ENCODE assay signal across 13 cellular contexts in genomic region chr18:7766383-7766782, GRCh38.
A peak's percentile ranks its signal among the peaks of the same experiment; 100 is the strongest.
DNase-seq lines count a peak whose midpoint lies in the region; ATAC-seq and TF ChIP-seq lines count a peak whose summit lies in the region.
"Had no signal": no experiment of that assay in that cellular context is flagged by ENCODE, and none has a peak within 500 bp of the region (broad histone marks: within the 10 kb centered on the region; RNA-seq: fewer than 3 reads in every experiment).

No MANE protein-coding gene starts in this region.

- H3K9me3 ChIP-seq in Caco-2 (no peaks in the 10 kb centered on the region), left ventricle myocardium inferior (replicated peaks) (no peaks in the 10 kb centered on the region)

- intact Hi-C loops in Caco-2 (cut with micrococcal nuclease; ENCODE audit: unreplicated experiment) (no loop called here), left ventricle myocardium inferior (cut with micrococcal nuclease) (no loop called here)

- TF ChIP-seq CTCF in Caco-2 (IDR thresholded peaks at IDR 0.05; ENCODE audit: insufficient read depth in 1 of 2, low read depth in 1 of 2, low read length in 1 of 2, severe bottlenecking in 1 of 2, unreplicated experiment in 1 of 2), result no peak
- TF ChIP-seq CTCF in GM23338 (conservative IDR thresholded peaks at IDR 0.05; ENCODE audit: low read depth in 2 of 2), result no peak
- TF ChIP-seq CTCF in left ventricle myocardium inferior (IDR thresholded peaks at IDR 0.05; ENCODE audit: borderline replicate concordance), result no peak
- TF ChIP-seq CTCF in GM13976 (IDR thresholded peaks at IDR 0.05; ENCODE audit: borderline replicate concordance, control extremely low read depth, extremely low read depth, insufficient read depth, missing control alignments), result no peak

- H3K9me2 ChIP-seq in GM23338 (ENCODE audit: insufficient read depth), result no peaks in the 10 kb centered on the region

- H3F3A ChIP-seq in GM23338 (replicated peaks; ENCODE audit: low read depth), result no peaks in the 10 kb centered on the region

- CTCF ChIA-PET in Caco-2 (lab: Charles Lee), result no interaction called here

- in situ Hi-C loops in GM13976 (cut with MboI; ENCODE audit: low sequenced_read_pairs, unreplicated experiment), result no loop called here

- no peaks in the 10 kb centered on the region for H3K79me2 ChIP-seq in GM23338 (replicated peaks; ENCODE audit: insufficient read depth)

- no peak overlapping the region for H3K4me3 ChIP-seq in Caco-2 (ENCODE audit: low read depth, low read length)
- no peak overlapping the region for H3K4me3 ChIP-seq in GM23338
- no peak overlapping the region for H3K4me3 ChIP-seq in left ventricle myocardium inferior

- H3K9me3 Mint-ChIP-seq in Caco-2 (ENCODE audit: unreplicated experiment) (no peaks in the 10 kb centered on the region), GM23338 (no peaks in the 10 kb centered on the region)
- H3K9me3 Mint-ChIP-seq: CD8-positive, alpha-beta T cell had no signal

- H3K27ac ChIP-seq in GM23338 (ENCODE audit: low read depth) (no peak overlapping the region), left ventricle myocardium inferior (replicated peaks) (peak overlapping the region; percentile 33)

- no peaks in the 10 kb centered on the region for H3K27me3 Mint-ChIP-seq in Caco-2 (ENCODE audit: insufficient read depth, unreplicated experiment)
- peaks cover 2% of the 10 kb centered on the region for H3K27me3 Mint-ChIP-seq in GM23338 (ENCODE audit: insufficient read depth, low read depth, poor library complexity)

- peak; percentile 88 for ATAC-seq in GM23338
- no peak for ATAC-seq in GM18858 (IDR thresholded peaks at IDR 0.05; ENCODE audit: unreplicated experiment)
- ATAC-seq: CD8-positive, alpha-beta T cell had no signal

- BruUV-seq in Caco-2 (replicated peaks; lab: Mats Ljungman, UMichigan), result no TSS peak

- H3K36me3 Mint-ChIP-seq in Caco-2 (ENCODE audit: insufficient read depth, unreplicated experiment) (peaks cover 7% of the 10 kb centered on the region), GM23338 (ENCODE audit: low read depth) (no peaks in the 10 kb centered on the region)
- H3K36me3 Mint-ChIP-seq: CD8-positive, alpha-beta T cell had no signal

- no peak overlapping the region for H3K4me2 ChIP-seq in GM23338

- peaks cover 29% of the 10 kb centered on the region for H3K4me1 Mint-ChIP-seq in Caco-2 (ENCODE audit: low read depth, unreplicated experiment)
- H3K4me1 Mint-ChIP-seq in GM23338, result peaks cover 22% of the 10 kb centered on the region

- no peaks in the 10 kb centered on the region for H4K20me1 ChIP-seq in GM23338 (replicated peaks; ENCODE audit: insufficient read depth)

- POLR2A ChIA-PET in Caco-2 (lab: Charles Lee), result no interaction called here

- H3K4me3 Mint-ChIP-seq in Caco-2 (ENCODE audit: unreplicated experiment), result no peak overlapping the region
- H3K4me3 Mint-ChIP-seq in GM23338, result no peak overlapping the region
- H3K4me3 Mint-ChIP-seq: CD8-positive, alpha-beta T cell had no signal

- peaks cover 44% of the 10 kb centered on the region for H3K4me1 ChIP-seq in Caco-2
- H3K4me1 ChIP-seq in GM23338 (ENCODE audit: insufficient read depth), result peaks cover 16% of the 10 kb centered on the region
- H3K4me1 ChIP-seq in left ventricle myocardium inferior, result peaks cover 74% of the 10 kb centered on the region

- DNase-seq in Caco-2, result no peak
- peak; percentile 16 for DNase-seq in GM23338 (ENCODE audit: low spot score)
- DNase-seq in left ventricle myocardium inferior, result no peak
- peak; percentile 28 for DNase-seq in retina
- no peak for DNase-seq in GM13976 (ENCODE audit: low spot score)
- DNase-seq in NCI-H510A treated with DMSO at 0.1 percent for 48 hours (lab: John Stamatoyannopoulos, UW), result no peak
- DNase-seq: CD8-positive, alpha-beta T cell; HCEC 1CT; NCI-H1436 treated with DMSO at 0.1 percent for 48 hours; NCI-H2107; NCI-H748 treated with DMSO at 0.1 percent for 48 hours; PC-3 had no signal

- no peak overlapping the region for H2AFZ ChIP-seq in GM23338

- no peaks in the 10 kb centered on the region for H3K27me3 ChIP-seq in Caco-2 (replicated peaks; ENCODE audit: control insufficient read depth, insufficient read depth, low read length)
- H3K27me3 ChIP-seq in GM23338 (ENCODE audit: insufficient read depth), result no peaks in the 10 kb centered on the region
- no peaks in the 10 kb centered on the region for H3K27me3 ChIP-seq in left ventricle myocardium inferior (ENCODE audit: low read depth)

- H3K36me3 ChIP-seq in Caco-2 (ENCODE audit: control insufficient read depth, insufficient read depth, low read length) (no peaks in the 10 kb centered on the region), GM23338 (ENCODE audit: insufficient read depth) (no peaks in the 10 kb centered on the region), left ventricle myocardium inferior (no peaks in the 10 kb centered on the region)

- peak overlapping the region; percentile 37 for H3K27ac Mint-ChIP-seq in Caco-2 (ENCODE audit: unreplicated experiment)
- H3K27ac Mint-ChIP-seq in GM23338, result no peak overlapping the region
- H3K27ac Mint-ChIP-seq: CD8-positive, alpha-beta T cell had no signal

TF ChIP-seq in GM23338, 12 proteins besides CTCF, POLR2A, EP300 and RAD21 (continues in another document):
- TF ChIP-seq ETS1 (IDR thresholded peaks at IDR 0.05) (no peak), EZH2phosphoT487 (IDR thresholded peaks at IDR 0.05; ENCODE audit: unreplicated experiment) (no peak), EZH2 (IDR thresholded peaks at IDR 0.05; ENCODE audit: low read depth, unreplicated experiment) (no peak), ZNF331 (CRISPR knock-in tag; IDR thresholded peaks at IDR 0.05; ENCODE audit: low read depth) (no peak), NANOG (IDR thresholded peaks at IDR 0.05; ENCODE audit: borderline replicate concordance) (no peak), ZNF114 (CRISPR knock-in tag; IDR thresholded peaks at IDR 0.05) (no peak), POLR2AphosphoS5 (IDR thresholded peaks at IDR 0.05; ENCODE audit: low read depth) (no peak), REST (IDR thresholded peaks at IDR 0.05; ENCODE audit: unreplicated experiment) (no peak), JUNB (IDR thresholded peaks at IDR 0.05; ENCODE audit: unreplicated experiment) (no peak), STAT1 (IDR thresholded peaks at IDR 0.05; ENCODE audit: unreplicated experiment) (no peak)

Comparison
In these comparisons a context has a peak if more than half of its experiments do, and no peak if none do; other contexts are left out.
1. DNase-seq: peak in GM23338 (single experiment) and retina (single experiment); none in Caco-2 (0 of 2), left ventricle myocardium inferior (single experiment), GM13976 (single experiment) and NCI-H510A treated with DMSO at 0.1 percent for 48 hours (single experiment).